8 cellular contexts compared by ENCODE assay signal in the genomic region with DNA sequence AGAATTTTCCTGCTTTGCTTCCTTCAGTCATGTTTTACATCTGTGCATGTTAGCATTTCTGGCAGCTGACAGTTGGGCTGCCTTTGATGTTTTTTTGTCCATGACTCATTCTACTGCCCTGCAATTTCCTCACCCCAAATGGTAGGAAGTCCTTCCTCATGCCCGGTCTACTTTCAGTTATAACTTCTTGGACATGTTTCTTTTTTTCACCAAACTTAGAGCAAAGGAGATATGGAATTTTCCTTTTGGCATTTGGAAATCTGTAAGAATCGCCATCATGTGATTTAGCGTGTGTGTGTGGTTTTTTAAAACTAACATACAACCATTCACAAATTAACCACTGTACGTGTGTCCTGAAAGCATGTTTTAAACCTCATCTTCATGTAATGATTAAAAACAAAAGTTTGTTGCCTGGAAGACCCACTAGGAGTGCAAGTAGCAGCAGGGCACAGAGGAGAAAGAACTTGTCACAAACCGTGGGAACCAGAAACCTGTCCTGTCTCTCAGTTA.
DNase-seq lines count a peak whose midpoint lies in the region; ATAC-seq and TF ChIP-seq lines count a peak whose summit lies in the region.

No MANE protein-coding gene starts in this region.

- TF ChIP-seq CTCF in dorsolateral prefrontal cortex (IDR thresholded peaks at IDR 0.05 in 54 of 56, conservative IDR thresholded peaks at IDR 0.05 in 2 of 56; ENCODE audit: low read depth in 1 of 56, partially characterized antibody in 56 of 56): no peak

- H3K4me3 ChIP-seq in dorsolateral prefrontal cortex: no peak overlapping the region

- ATAC-seq in GM21576 (IDR thresholded peaks at IDR 0.05; ENCODE audit: unreplicated experiment): peak; percentile 84

- peaks cover 0 to under 1% (median 0%) of the 10 kb centered on the region in 45 donors for H3K27me3 ChIP-seq in dorsolateral prefrontal cortex

- no peak overlapping the region for H3K27ac ChIP-seq in dorsolateral prefrontal cortex

- DNase-seq in ELR (ENCODE audit: low read depth) (peak; percentile 0), NOMO-1 treated with DMSO at 0.1 percent for 48 hours (lab: John Stamatoyannopoulos, UW; ENCODE audit: unreplicated experiment) (peak; percentile 75), foreskin melanocyte (peak; percentile 38), NCI-H1694 treated with DMSO at 0.1 percent for 48 hours (lab: John Stamatoyannopoulos, UW) (no peak), dorsolateral prefrontal cortex (no peak), NCI-H146 treated with DMSO at 0.1 percent for 48 hours (lab: John Stamatoyannopoulos, UW; ENCODE audit: unreplicated experiment) (no peak), hippocampal formation (lab: John Stamatoyannopoulos, UW) (no peak)

- intact Hi-C loops in dorsolateral prefrontal cortex (cut with DNase I): no loop called here

Comparison
In these comparisons a context has a peak if more than half of its experiments do, and no peak if none do; other contexts are left out.
1. DNase-seq: peak in ELR (single experiment), NOMO-1 treated with DMSO at 0.1 percent for 48 hours (single experiment) and foreskin melanocyte (single experiment); none in NCI-H1694 treated with DMSO at 0.1 percent for 48 hours (single experiment), dorsolateral prefrontal cortex (0 of 10), NCI-H146 treated with DMSO at 0.1 percent for 48 hours (single experiment) and hippocampal formation (0 of 2).